24 cellular contexts compared by ENCODE assay signal in the genomic region with DNA sequence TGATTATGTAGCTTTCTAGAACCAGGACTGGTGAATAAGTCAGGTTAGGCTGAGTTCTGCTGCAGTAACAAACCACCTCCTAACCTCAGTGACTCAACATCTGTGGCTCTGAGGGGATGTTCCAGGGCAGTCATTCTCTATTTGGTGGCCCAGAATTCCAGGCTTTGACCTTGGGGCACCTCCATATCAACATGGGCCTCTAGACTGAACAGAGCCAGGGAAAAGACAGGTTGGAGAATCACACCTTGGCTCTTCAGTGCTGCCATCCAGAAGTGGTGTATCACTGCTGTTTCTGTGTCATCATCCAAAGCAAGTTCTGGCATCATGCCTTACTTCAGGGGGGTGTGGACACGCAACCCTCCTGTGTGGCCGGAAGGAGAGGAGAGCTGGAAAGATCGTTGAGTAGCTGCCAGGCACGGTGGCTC. TPM values are rescaled to one million over a fixed set of nuclear protein-coding genes. Genes with fewer than 3 reads are reported as not detected.
A peak's percentile ranks its signal among the peaks of the same experiment; 100 is the strongest.
DNase-seq lines count a peak whose midpoint lies in the region; ATAC-seq and FAIRE-seq lines count a peak whose summit lies in the region.
"Had no signal": no experiment of that assay in that cellular context is flagged by ENCODE, and none has a peak within 500 bp of the region (broad histone marks: within the 10 kb centered on the region; RNA-seq: fewer than 3 reads in every experiment).

No MANE protein-coding gene starts in this region.

- intact Hi-C loops in posterior vena cava (cut with DNase I) = no loop called here

- no peak overlapping the region for H3K4me3 ChIP-seq in small intestine (ENCODE audit: low read depth in 1 of 2, low read length in 2 of 2)
- H3K4me3 ChIP-seq: colonic mucosa, ovary, thyroid gland had no signal

- H3K4me1 ChIP-seq in small intestine (ENCODE audit: control insufficient read depth in 2 of 2, insufficient read depth in 1 of 2, low read depth in 1 of 2, low read length in 1 of 2) = no peaks in the 10 kb centered on the region
- H3K4me1 ChIP-seq: colonic mucosa, thyroid gland had no signal

- H3K27ac ChIP-seq in caudate nucleus (ENCODE audit: low read depth, low read length) (peak overlapping the region; percentile 19), small intestine (ENCODE audit: low read depth in 1 of 2, low read length in 1 of 2) (no peak overlapping the region)
- H3K27ac ChIP-seq: colonic mucosa, ovary, thyroid gland had no signal

- H3K36me3 ChIP-seq in small intestine (ENCODE audit: control insufficient read depth in 2 of 2, insufficient read depth in 2 of 2, low read length in 2 of 2) = no peaks in the 10 kb centered on the region
- H3K36me3 ChIP-seq: colonic mucosa, ovary, thyroid gland had no signal

- 76 to 84% (median 76%) methylated on average over 4 of the region's 4 CpGs for WGBS in small intestine, 3 donors

- FAIRE-seq in small intestine (lab: Jason Lieb, UNC) = no peak
- FAIRE-seq: endometrium, G401.6, kidney had no signal

- no peak for ATAC-seq in GM18858 (IDR thresholded peaks at IDR 0.05; ENCODE audit: unreplicated experiment)
- ATAC-seq: activated CD4-positive, alpha-beta T cell treated with anti-CD3 and anti-CD28 coated beads for 36 hours; stimulated activated naive B cell treated with anti-CD40 and anti-IgM and Interleukin-4, amounts not matched to agents 10 μg/mL and 1 μg/mL and 100 μg/mL, for 72 hours had no signal

- DNase-seq in AG08396 (ENCODE audit: low spot score) = peak; percentile 20
- peak; percentile 30 for DNase-seq in HCEC 1CT
- DNase-seq in caudate nucleus (lab: John Stamatoyannopoulos, UW) = no peak
- DNase-seq in iris pigment epithelial cell (ENCODE audit: low read depth) = peak; percentile 28
- DNase-seq in small intestine = no peak
- DNase-seq in posterior vena cava (ENCODE audit: low spot score) = no peak
- DNase-seq in NCI-H446 (lab: John Stamatoyannopoulos, UW) = no peak
- DNase-seq: activated CD4-positive, alpha-beta T cell treated with anti-CD3 and anti-CD28 coated beads for 36 hours; activated naive CD8-positive, alpha-beta T cell treated with anti-CD3 and anti-CD28 coated beads, Interleukin-2, amount 10 ng/mL, durations not matched to agents 7 days and 5 days; colonic mucosa; DMS 273 treated with DMSO at 0.1 percent for 48 hours; foreskin melanocyte; kidney; naive B cell; NCI-H1092; NCI-H526 treated with DMSO at 0.1 percent for 48 hours; stimulated activated CD4-positive, alpha-beta T cell treated with anti-CD3 and anti-CD28 coated beads, Interleukin-1b, Interleukin-23, amount 100 ng/mL, for 48 hours; stimulated activated naive B cell treated with anti-CD40 and anti-IgM and Interleukin-4, amounts not matched to agents 10 μg/mL and 1 μg/mL and 100 μg/mL, for 72 hours; thyroid gland had no signal

- no peaks in the 10 kb centered on the region for H3K27me3 ChIP-seq in small intestine (ENCODE audit: control insufficient read depth in 2 of 2, insufficient read depth in 2 of 2, low read length in 2 of 2)
- H3K27me3 ChIP-seq: colonic mucosa, ovary, thyroid gland had no signal

- H3K9me3 ChIP-seq in small intestine (ENCODE audit: control insufficient read depth, low read depth) = no peaks in the 10 kb centered on the region
- H3K9me3 ChIP-seq: colonic mucosa, ovary, thyroid gland had no signal

RNA-seq across cellular contexts. Expression of a gene that starts 15.3 kb away (rescaled TPM):
- polyA plus RNA-seq in small intestine = 10 to 100 TPM in 1 of 3 donors, 1 to 10 TPM in 1, under 1 TPM in 1; 0.89 to 11.4 (median 5.9) TPM
- total RNA-seq in posterior vena cava = 100 to 1,000 TPM in 1 of 2 donors, 10 to 100 TPM in 1; 83.8 to 109 TPM

RNA-seq across cellular contexts. Expression of a gene that starts 16.5 kb away (rescaled TPM):
- polyA plus RNA-seq in small intestine = 1 to 10 TPM in 1 of 3 donors, under 1 TPM in 2; 0.01 to 1.1 (median 0.81) TPM
- not detected for total RNA-seq in posterior vena cava
- total RNA-seq: activated CD4-positive, alpha-beta T cell treated with anti-CD3 and anti-CD28 coated beads for 36 hours; activated naive CD8-positive, alpha-beta T cell treated with anti-CD3 and anti-CD28 coated beads, Interleukin-2, amount 10 ng/mL, durations not matched to agents 7 days and 5 days; activated T-helper 1 cell treated with anti-CD3 and anti-CD28 coated beads, Interleukin-12 subunit alpha, Interleukin-12 subunit beta, Interleukin-2, Interleukin-4 antibody, amounts not matched to agents 30 ng/mL and 10 ng/mL and 1 ng/mL, durations not matched to agents 14 hours and 24 hours and 36 hours; colonic mucosa; kidney; ovary; thyroid gland had no signal
- polyA plus RNA-seq: ovary had no signal

RNA-seq across cellular contexts. Expression of a gene that starts 33.8 kb away (rescaled TPM):
- polyA plus RNA-seq in small intestine = 1 to 10 TPM in 2 of 3 donors, under 1 TPM in 1; 0.15 to 5.4 (median 2.2) TPM
- 1 to 10 TPM in 1 of 2 donors, under 1 TPM in 1; 0.65 to 1.0 TPM for total RNA-seq in posterior vena cava
- total RNA-seq: activated CD4-positive, alpha-beta T cell treated with anti-CD3 and anti-CD28 coated beads for 36 hours; activated naive CD8-positive, alpha-beta T cell treated with anti-CD3 and anti-CD28 coated beads, Interleukin-2, amount 10 ng/mL, durations not matched to agents 7 days and 5 days; activated T-helper 1 cell treated with anti-CD3 and anti-CD28 coated beads, Interleukin-12 subunit alpha, Interleukin-12 subunit beta, Interleukin-2, Interleukin-4 antibody, amounts not matched to agents 30 ng/mL and 10 ng/mL and 1 ng/mL, durations not matched to agents 14 hours and 24 hours and 36 hours; kidney had no signal

Comparison
In these comparisons a context has a peak if more than half of its experiments do, and no peak if none do; other contexts are left out.
1. DNase-seq: peak in AG08396 (single experiment), HCEC 1CT (single experiment) and iris pigment epithelial cell (single experiment); none in caudate nucleus (0 of 61), small intestine (single experiment), posterior vena cava (single experiment) and NCI-H446 (0 of 2).